Comparison of ENCODE assay signal across 8 cellular contexts in the genomic region with DNA sequence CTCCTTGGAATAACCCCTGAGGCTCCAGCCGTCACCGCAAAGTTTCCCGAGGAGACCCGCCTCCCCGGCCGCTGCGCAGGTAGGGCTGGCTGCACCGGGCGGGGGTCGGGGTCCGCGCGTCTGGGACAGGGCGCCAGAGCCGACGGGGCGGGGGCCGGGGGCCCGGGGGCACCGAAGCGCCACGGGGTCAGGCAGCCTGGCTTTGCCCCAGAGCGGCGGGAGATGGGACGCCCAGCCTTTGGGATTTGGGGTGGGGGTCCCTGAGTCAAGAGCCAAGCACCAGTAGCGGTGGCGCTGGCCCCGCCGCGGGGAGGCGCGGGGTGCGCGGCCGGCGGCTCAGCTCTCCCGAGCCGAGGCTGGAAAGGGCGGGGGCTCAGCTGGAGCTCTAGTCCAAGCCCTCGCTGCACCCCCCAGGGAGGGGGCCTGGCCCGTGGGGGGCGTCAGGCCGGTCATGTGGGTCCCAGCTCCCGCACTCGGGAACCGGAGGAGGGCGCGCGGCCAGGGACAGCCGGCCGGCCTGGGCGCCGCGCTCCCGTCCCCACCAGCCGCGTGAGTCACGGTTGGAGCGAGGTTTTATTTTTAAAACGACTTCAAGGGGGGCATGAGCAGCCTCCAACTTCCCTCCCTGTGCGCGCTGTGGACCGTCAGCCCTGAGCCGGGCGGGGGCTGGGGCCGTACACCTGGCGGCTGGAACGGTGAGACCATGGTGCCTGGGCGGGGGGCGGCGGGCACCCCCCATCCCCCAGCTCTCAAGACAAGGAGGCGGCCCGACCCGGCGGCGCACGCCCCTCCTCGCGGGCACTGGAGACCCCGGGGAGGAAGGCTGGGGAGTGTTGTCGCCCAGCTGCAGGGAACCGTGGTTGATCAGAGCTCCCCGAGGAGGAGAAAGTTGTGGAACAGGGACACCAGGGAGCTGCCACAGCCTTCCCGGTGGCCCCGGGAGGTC. TPM values are rescaled to one million over a fixed set of nuclear protein-coding genes. Genes with fewer than 3 reads are reported as not detected.
A peak's percentile ranks its signal among the peaks of the same experiment; 100 is the strongest.
DNase-seq lines count a peak whose midpoint lies in the region; ATAC-seq, FAIRE-seq and TF ChIP-seq lines count a peak whose summit lies in the region.

No MANE protein-coding gene starts in this region.

- no peak for TF ChIP-seq CTCF in AG09309 (IDR thresholded peaks at IDR 0.05; ENCODE audit: control insufficient read depth, insufficient read depth, low read depth, low read length, missing control alignments)
- TF ChIP-seq CTCF in upper lobe of left lung (IDR thresholded peaks at IDR 0.05), result no peak

- H3K27ac ChIP-seq in cingulate gyrus (ENCODE audit: low read depth, low read length), result peak overlapping the region; percentile 65
- H3K27ac ChIP-seq in upper lobe of left lung, result no peak overlapping the region

- no peak for TF ChIP-seq EP300 in upper lobe of left lung (IDR thresholded peaks at IDR 0.05)

- no peaks in the 10 kb centered on the region for H3K36me3 ChIP-seq in upper lobe of left lung

- peaks cover 15 to 20% (median 16%) of the 10 kb centered on the region in 4 donors for H3K4me1 ChIP-seq in upper lobe of left lung

- H3K9me3 ChIP-seq in upper lobe of left lung, result no peaks in the 10 kb centered on the region

- peak overlapping the region; percentile 40 for H3K4me3 ChIP-seq in AG09309 (ENCODE audit: control insufficient read depth, low read depth, low read length)
- H3K4me3 ChIP-seq in upper lobe of left lung, result peak overlapping the region in 3 of 4 donors; percentile 29 to 46 (median 39)

- no peak for TF ChIP-seq POLR2A in upper lobe of left lung (IDR thresholded peaks at IDR 0.05)

- FAIRE-seq in HTR-8/SVneo (lab: Jason Lieb, UNC), result no peak

- 4 to 25% methylated on average over 2 to 30 of the region's 85 CpGs for WGBS in upper lobe of left lung, 2 donors

- peaks cover 0 to 29% (median 16%) of the 10 kb centered on the region in 4 donors for H3K27me3 ChIP-seq in upper lobe of left lung

- DNase-seq in AG09309 (ENCODE audit: low read depth) (no peak), Kasumi-1 (lab: John Stamatoyannopoulos, UW) (peak; percentile 30 to 55), lung microvascular endothelial cell (ENCODE audit: low read depth in 2 of 2) (peak; percentile 15 to 32), upper lobe of left lung (peak in 1 of 2 donors; percentile 87), HTR-8/SVneo (ENCODE audit: insufficient read length, low spot score) (no peak)
- DNase-seq in activated CD4-positive, alpha-beta T cell treated with anti-CD3 and anti-CD28 coated beads for 1 hour, result no peak

- ATAC-seq in upper lobe of left lung (ENCODE audit: low FRiP score in 2 of 2) (peak in 1 of 2 donors; percentile 62), GM21390 (IDR thresholded peaks at IDR 0.05; ENCODE audit: unreplicated experiment) (no peak)

RNA-seq across cellular contexts. Expression of a gene that starts 0.6 kb away (rescaled TPM):
- total RNA-seq in lung microvascular endothelial cell, result not detected in 2 replicates
- under 1 TPM in 3 of 6 donors, not detected in 3; 0.09 to 0.30 (median 0.15) TPM for total RNA-seq in upper lobe of left lung

RNA-seq across cellular contexts. Expression of a gene that starts 50.1 kb away (rescaled TPM):
- 46.2 and 51.6 TPM in 2 replicates for total RNA-seq in lung microvascular endothelial cell
- 10 to 100 TPM; 58.6 to 95.3 (median 72.5) TPM for total RNA-seq in upper lobe of left lung

Comparison
In these comparisons a context has a peak if more than half of its experiments do, and no peak if none do; other contexts are left out.
1. DNase-seq: peak in Kasumi-1 (2 of 2) and lung microvascular endothelial cell (2 of 2); none in AG09309 (single experiment), activated CD4-positive, alpha-beta T cell treated with anti-CD3 and anti-CD28 coated beads for 1 hour (single experiment) and HTR-8/SVneo (single experiment).